18 cellular contexts compared by ENCODE assay signal in genomic region chr17:58210922-58211321, GRCh38. TPM values are rescaled to one million over a fixed set of nuclear protein-coding genes. Genes with fewer than 3 reads are reported as not detected.
A peak's percentile ranks its signal among the peaks of the same experiment; 100 is the strongest.
DNase-seq lines count a peak whose midpoint lies in the region; FAIRE-seq and TF ChIP-seq lines count a peak whose summit lies in the region.
"Had no signal": no experiment of that assay in that cellular context is flagged by ENCODE, and none has a peak within 500 bp of the region (broad histone marks: within the 10 kb centered on the region; RNA-seq: fewer than 3 reads in every experiment).

No MANE protein-coding gene starts in this region.

- no peaks in the 10 kb centered on the region for H3K9me3 ChIP-seq in tibial artery
- H3K9me3 ChIP-seq: ascending aorta had no signal

- no peak overlapping the region for H3K27ac ChIP-seq in tibial artery
- H3K27ac ChIP-seq: ascending aorta had no signal

- intact Hi-C loops in tibial artery (cut with DNase I; ENCODE audit: low total_unique reads): no loop called here

- no peak for TF ChIP-seq POLR2A in GM12891 (IDR thresholded peaks at IDR 0.05; ENCODE audit: low read depth, low read length)

- TF ChIP-seq CTCF in GM06990 (IDR thresholded peaks at IDR 0.05; ENCODE audit: insufficient read depth, low read length, poor library complexity, severe bottlenecking) (peak; percentile 44), cardiac fibroblast (IDR thresholded peaks at IDR 0.05; ENCODE audit: low read depth, low read length) (peak; percentile 4), tibial artery (IDR thresholded peaks at IDR 0.05) (no peak)

- H3K36me3 ChIP-seq in GM06990 (ENCODE audit: control insufficient read depth, insufficient read depth, low read length) (peaks cover 6% of the 10 kb centered on the region), tibial artery (peaks cover 36 to 100% (median 92%) of the 10 kb centered on the region in 3 donors)

- DNase-seq in GM06990 (ENCODE audit: extremely low read depth, insufficient read length) (no peak), KBM-7 (peak; percentile 47), cardiac fibroblast (ENCODE audit: low read depth in 2 of 2) (no peak), tibial artery (no peak), NK-92 (lab: John Stamatoyannopoulos, UW; ENCODE audit: unreplicated experiment) (no peak), GM12891 (ENCODE audit: insufficient read length, low spot score) (no peak)
- DNase-seq: activated CD8-positive, alpha-beta T cell treated with anti-CD3 and anti-CD28 coated beads for 36 hours; activated effector memory CD4-positive, alpha-beta T cell treated with anti-CD3 and anti-CD28 coated beads, Interleukin-2, amount 50 U/mL, for 16 hours; dermis blood vessel endothelial cell; DMS53; NCI-H526; nucleus accumbens; SHP77; small intestine had no signal

- in situ Hi-C loops in KBM-7 (cut with MboI; ENCODE audit: low pct_unique_long_range_greater_than_20kb, low sequenced_read_pairs): no loop called here

- H3K4me3 ChIP-seq in GM06990 (replicated peaks; ENCODE audit: low read depth, low read length): no peak overlapping the region
- no peak overlapping the region for H3K4me3 ChIP-seq in cardiac fibroblast (replicated peaks in 1 of 2; ENCODE audit: low read depth in 2 of 2, low read length in 2 of 2)
- H3K4me3 ChIP-seq in tibial artery: no peak overlapping the region
- H3K4me3 ChIP-seq: ascending aorta had no signal

- H3K27me3 ChIP-seq in GM06990 (replicated peaks; ENCODE audit: control insufficient read depth, insufficient read depth, low read length) (no peaks in the 10 kb centered on the region), tibial artery (no peaks in the 10 kb centered on the region)
- H3K27me3 ChIP-seq: ascending aorta had no signal

- H3K4me1 ChIP-seq in tibial artery: no peaks in the 10 kb centered on the region
- H3K4me1 ChIP-seq: ascending aorta had no signal

- FAIRE-seq in GM12891 (lab: Jason Lieb, UNC): no peak
- FAIRE-seq: GM19239, small intestine, TTC549 had no signal

TF ChIP-seq in GM12891, 5 proteins besides CTCF, POLR2A, EP300 and RAD21:
- TF ChIP-seq TAF1 (IDR thresholded peaks at IDR 0.05; ENCODE audit: low read depth, low read length) (no peak), PAX5 (IDR thresholded peaks at IDR 0.05; ENCODE audit: insufficient read depth, low read length, severe bottlenecking) (no peak), SPI1 (IDR thresholded peaks at IDR 0.05; ENCODE audit: low read depth, low read length) (no peak), POLR2AphosphoS5 (IDR thresholded peaks at IDR 0.05; ENCODE audit: low read depth, low read length) (no peak), POU2F2 (IDR thresholded peaks at IDR 0.05; ENCODE audit: low read depth, low read length) (no peak)

RNA-seq across cellular contexts. Expression of gene MKS1, which starts 8.1 kb away (rescaled TPM):
- polyA plus RNA-seq in GM12891 (2012; ENCODE audit: low read depth, missing spikeins): 9.7 TPM

RNA-seq across cellular contexts. Expression of gene EPX, which starts 18.4 kb away (rescaled TPM):
- 0.05 TPM for polyA plus RNA-seq in GM12891 (2012; ENCODE audit: low read depth, missing spikeins)
- polyA plus RNA-seq: IgD-negative memory B cell, small intestine had no signal

RNA-seq across cellular contexts. Expression of gene LPO, which starts 27.5 kb away (rescaled TPM):
- polyA plus RNA-seq in GM12891 (2012; ENCODE audit: low read depth, missing spikeins): 0.40 TPM
- polyA plus RNA-seq: IgD-negative memory B cell had no signal

RNA-seq across cellular contexts. Expression of gene OR4D2, which starts 44.1 kb away (rescaled TPM):
- not detected for polyA plus RNA-seq in GM12891 (2012; ENCODE audit: low read depth, missing spikeins)
- polyA plus RNA-seq: IgD-negative memory B cell, small intestine had no signal

Comparison
In these comparisons a context has a peak if more than half of its experiments do, and no peak if none do; other contexts are left out.
1. CTCF ChIP-seq: peak in GM06990 (single experiment) and cardiac fibroblast (single experiment); none in tibial artery (0 of 2).